ENCODE assay signal across 17 cellular contexts in genomic region chr2:214482716-214483115, GRCh38.
DNase-seq lines count a peak whose midpoint lies in the region; ATAC-seq and TF ChIP-seq lines count a peak whose summit lies in the region.
"Had no signal": no experiment of that assay in that cellular context is flagged by ENCODE, and none has a peak within 500 bp of the region (broad histone marks: within the 10 kb centered on the region; RNA-seq: fewer than 3 reads in every experiment).

No MANE protein-coding gene starts in this region.

- TF ChIP-seq CTCF in psoas muscle (IDR thresholded peaks at IDR 0.05) (no peak), GM13977 (IDR thresholded peaks at IDR 0.05; ENCODE audit: extremely low read depth, insufficient read depth, missing control alignments) (no peak)

- no peak overlapping the region for H3K4me3 ChIP-seq in psoas muscle

- H3K4me1 ChIP-seq in psoas muscle, result peaks cover 15% of the 10 kb centered on the region

- intact Hi-C loops in head of caudate nucleus (cut with DNase I) (no loop called here), psoas muscle (cut with DNase I) (no loop called here)

- H3K27me3 ChIP-seq in psoas muscle (ENCODE audit: insufficient read depth in 3 of 3, low read length in 2 of 3), result no peaks in the 10 kb centered on the region

- in situ Hi-C loops in GM13977 (cut with MboI; ENCODE audit: low pct_unique_long_range_greater_than_20kb, low sequenced_read_pairs, unreplicated experiment), result no loop called here

- ATAC-seq in psoas muscle, result no peak
- ATAC-seq in stimulated activated naive CD8-positive, alpha-beta T cell treated with anti-CD3 and anti-CD28 coated beads, Interleukin-15, amount 100 ng/mL, for 72 hours, result no peak
- ATAC-seq: PC-3 had no signal

- H3K27ac Mint-ChIP-seq in stimulated activated naive CD8-positive, alpha-beta T cell treated with anti-CD3 and anti-CD28 coated beads, Interleukin-15, amount 100 ng/mL, for 72 hours, result no peak overlapping the region
- H3K27ac Mint-ChIP-seq in activated naive CD8-positive, alpha-beta T cell treated with anti-CD3 and anti-CD28 coated beads for 36 hours, result no peak overlapping the region
- H3K27ac Mint-ChIP-seq: CD14-positive monocyte had no signal

- no peak overlapping the region for H3K4me3 Mint-ChIP-seq in stimulated activated naive CD8-positive, alpha-beta T cell treated with anti-CD3 and anti-CD28 coated beads, Interleukin-15, amount 100 ng/mL, for 72 hours
- no peak overlapping the region for H3K4me3 Mint-ChIP-seq in activated naive CD8-positive, alpha-beta T cell treated with anti-CD3 and anti-CD28 coated beads for 36 hours
- H3K4me3 Mint-ChIP-seq: CD14-positive monocyte had no signal

- DNase-seq in NCI-H748 (lab: John Stamatoyannopoulos, UW; ENCODE audit: unreplicated experiment), result peak; percentile 32
- DNase-seq in NCI-H748 treated with DMSO at 0.1 percent for 48 hours (lab: John Stamatoyannopoulos, UW), result no peak
- DNase-seq in NCI-H345 (lab: John Stamatoyannopoulos, UW), result peak; percentile 64
- DNase-seq in head of caudate nucleus, result peak in 37 of 42 donors; percentile 8 to 79 (median 43)
- no peak for DNase-seq in psoas muscle
- no peak for DNase-seq in stimulated activated naive CD8-positive, alpha-beta T cell treated with anti-CD3 and anti-CD28 coated beads, Interleukin-15, amount 100 ng/mL, for 72 hours
- no peak for DNase-seq in activated naive CD8-positive, alpha-beta T cell treated with anti-CD3 and anti-CD28 coated beads for 36 hours
- no peak for DNase-seq in GM13977 (ENCODE audit: low spot score)
- DNase-seq: COR-L47, EL, H7, NCI-H1092, NCI-H1694, NCI-H526, PC-3 had no signal

- no peaks in the 10 kb centered on the region for H3K4me1 Mint-ChIP-seq in stimulated activated naive CD8-positive, alpha-beta T cell treated with anti-CD3 and anti-CD28 coated beads, Interleukin-15, amount 100 ng/mL, for 72 hours
- H3K4me1 Mint-ChIP-seq in activated naive CD8-positive, alpha-beta T cell treated with anti-CD3 and anti-CD28 coated beads for 36 hours, result no peaks in the 10 kb centered on the region
- H3K4me1 Mint-ChIP-seq: CD14-positive monocyte had no signal

- no peaks in the 10 kb centered on the region for H3K36me3 ChIP-seq in psoas muscle (ENCODE audit: insufficient read depth in 1 of 2, low read depth in 1 of 2)

- peak overlapping the region; percentile 67 for H3K27ac ChIP-seq in psoas muscle
- H3K27ac ChIP-seq: RWPE1 had no signal

- no peaks in the 10 kb centered on the region for H3K9me3 Mint-ChIP-seq in stimulated activated naive CD8-positive, alpha-beta T cell treated with anti-CD3 and anti-CD28 coated beads, Interleukin-15, amount 100 ng/mL, for 72 hours
- H3K9me3 Mint-ChIP-seq in activated naive CD8-positive, alpha-beta T cell treated with anti-CD3 and anti-CD28 coated beads for 36 hours, result no peaks in the 10 kb centered on the region

- H3K27me3 Mint-ChIP-seq in stimulated activated naive CD8-positive, alpha-beta T cell treated with anti-CD3 and anti-CD28 coated beads, Interleukin-15, amount 100 ng/mL, for 72 hours, result no peaks in the 10 kb centered on the region
- H3K27me3 Mint-ChIP-seq in activated naive CD8-positive, alpha-beta T cell treated with anti-CD3 and anti-CD28 coated beads for 36 hours, result no peaks in the 10 kb centered on the region

- H3K9me3 ChIP-seq in psoas muscle, result no peaks in the 10 kb centered on the region

- 78 to 82% (median 79%) methylated on average over 2 of the region's 2 CpGs for WGBS in psoas muscle, 3 donors

- H3K36me3 Mint-ChIP-seq in activated naive CD8-positive, alpha-beta T cell treated with anti-CD3 and anti-CD28 coated beads for 36 hours, result no peaks in the 10 kb centered on the region
- H3K36me3 Mint-ChIP-seq: CD14-positive monocyte had no signal

Comparison
In these comparisons a context has a peak if more than half of its experiments do, and no peak if none do; other contexts are left out.
1. DNase-seq: peak in NCI-H748 (single experiment), NCI-H345 (single experiment) and head of caudate nucleus (37 of 42); none in NCI-H748 treated with DMSO at 0.1 percent for 48 hours (single experiment), psoas muscle (0 of 2), stimulated activated naive CD8-positive, alpha-beta T cell treated with anti-CD3 and anti-CD28 coated beads, Interleukin-15, amount 100 ng/mL, for 72 hours (0 of 2), activated naive CD8-positive, alpha-beta T cell treated with anti-CD3 and anti-CD28 coated beads for 36 hours (single experiment) and GM13977 (single experiment).